33 cellular contexts compared by ENCODE assay signal in the genomic region with DNA sequence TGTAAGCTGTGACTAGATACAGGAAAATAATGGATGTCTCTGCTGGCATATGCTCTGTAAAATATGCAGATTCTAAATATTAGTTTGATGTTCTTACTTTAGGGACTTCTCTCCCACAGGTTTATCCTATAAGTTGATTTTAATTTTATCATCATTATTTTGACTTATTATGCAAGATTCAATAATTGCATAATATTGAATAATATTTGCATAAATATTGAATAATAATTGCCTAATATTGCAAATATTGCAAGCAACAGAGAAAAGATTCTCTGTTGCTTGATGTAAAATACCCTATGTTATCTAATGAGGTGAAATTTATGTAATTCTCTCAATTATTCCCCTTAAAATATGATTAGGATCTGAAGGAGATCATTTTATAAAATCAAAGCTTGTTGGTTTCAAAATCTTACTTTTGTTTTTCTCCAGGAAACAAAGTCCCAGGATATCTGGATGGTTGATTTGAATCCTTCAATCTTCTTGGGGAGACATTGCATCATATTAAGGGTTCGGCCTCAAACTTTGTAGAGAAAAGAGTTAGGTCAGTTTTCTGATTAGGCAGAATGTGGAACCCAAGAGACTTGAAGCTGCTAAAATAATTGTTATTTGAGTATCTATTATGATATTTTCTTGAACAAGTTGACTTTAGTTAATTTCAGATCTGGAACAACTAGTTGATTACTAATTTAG.
"Had no signal": no experiment of that assay in that cellular context is flagged by ENCODE, and none has a peak within 500 bp of the region (broad histone marks: within the 10 kb centered on the region; RNA-seq: fewer than 3 reads in every experiment).

No MANE protein-coding gene starts in this region.

- H3K4me3 Mint-ChIP-seq: activated CD4-positive, alpha-beta memory T cell treated with anti-CD3 and anti-CD28 coated beads, Interleukin-2, amount 10 ng/mL, durations not matched to agents 7 days and 5 days; activated CD4-positive, alpha-beta T cell treated with anti-CD3 and anti-CD28 coated beads for 36 hours; activated CD4-positive, alpha-beta T cell treated with anti-CD3 and anti-CD28 coated beads, Interleukin-2, amount 10 ng/mL, durations not matched to agents 7 days and 5 days; activated CD8-positive, alpha-beta memory T cell treated with anti-CD3 and anti-CD28 coated beads, Interleukin-2, amount 10 ng/mL, durations not matched to agents 7 days and 5 days; activated CD8-positive, alpha-beta T cell treated with anti-CD3 and anti-CD28 coated beads, Interleukin-2, amount 10 ng/mL, durations not matched to agents 7 days and 5 days; activated naive CD4-positive, alpha-beta T cell treated with anti-CD3 and anti-CD28 coated beads, Interleukin-2, amount 10 ng/mL, durations not matched to agents 7 days and 5 days; activated naive CD4-positive, alpha-beta T cell treated with anti-CD3 and anti-CD28 coated beads, Interleukin-2, amount 50 U/mL, for 24 hours; activated naive CD8-positive, alpha-beta T cell; activated naive CD8-positive, alpha-beta T cell treated with anti-CD3 and anti-CD28 coated beads, Interleukin-2, amount 10 ng/mL, durations not matched to agents 7 days and 5 days; activated naive CD8-positive, alpha-beta T cell treated with anti-CD3 and anti-CD28 coated beads, Interleukin-2, amount 50 U/mL, for 24 hours; activated T-cell treated with anti-CD3 and anti-CD28 coated beads, Interleukin-2, amount 50 U/mL, for 24 hours; T-cell; T-helper 17 cell had no signal

- H3K36me3 Mint-ChIP-seq: activated naive CD4-positive, alpha-beta T cell treated with anti-CD3 and anti-CD28 coated beads, Interleukin-2, amount 10 ng/mL, durations not matched to agents 7 days and 5 days; activated naive CD4-positive, alpha-beta T cell treated with anti-CD3 and anti-CD28 coated beads, Interleukin-2, amount 50 U/mL, for 24 hours; activated naive CD8-positive, alpha-beta T cell treated with anti-CD3 and anti-CD28 coated beads, Interleukin-2, amount 10 ng/mL, durations not matched to agents 7 days and 5 days had no signal

- H3K9me3 ChIP-seq: ascending aorta, breast epithelium had no signal

- H3K4me3 ChIP-seq: ascending aorta, breast epithelium had no signal

- ATAC-seq: activated CD4-positive, alpha-beta T cell treated with anti-CD3 and anti-CD28 coated beads for 36 hours; activated CD4-positive, CD25-positive, alpha-beta regulatory T cell treated with anti-CD3 and anti-CD28 coated beads, Interleukin-2, amount 50 U/mL, for 24 hours; activated CD8-positive, alpha-beta memory T cell treated with anti-CD3 and anti-CD28 coated beads, Interleukin-2, amount 10 ng/mL, durations not matched to agents 7 days and 5 days; activated CD8-positive, alpha-beta T cell treated with anti-CD3 and anti-CD28 coated beads, Interleukin-2, amount 10 ng/mL, durations not matched to agents 7 days and 5 days; activated naive CD8-positive, alpha-beta T cell treated with anti-CD3 and anti-CD28 coated beads, Interleukin-2, amount 50 U/mL, for 24 hours; T-cell; T-helper 17 cell had no signal

- H3K9me3 Mint-ChIP-seq: activated CD4-positive, alpha-beta T cell treated with anti-CD3 and anti-CD28 coated beads, Interleukin-2, amount 10 ng/mL, durations not matched to agents 7 days and 5 days; activated naive CD4-positive, alpha-beta T cell treated with anti-CD3 and anti-CD28 coated beads, Interleukin-2, amount 50 U/mL, for 24 hours; activated naive CD8-positive, alpha-beta T cell treated with anti-CD3 and anti-CD28 coated beads, Interleukin-2, amount 10 ng/mL, durations not matched to agents 7 days and 5 days; activated T-helper 2 cell treated with anti-CD3 and anti-CD28 coated beads, Interferon-gamma antibody, Interleukin-2, Interleukin-4, amounts not matched to agents 10 μg/mL and 5 μg/mL and 100 μg/mL, durations not matched to agents 14 hours and 24 hours and 36 hours; T-cell had no signal

- FAIRE-seq: TTC549 had no signal

- H3K27me3 ChIP-seq: ascending aorta, brain microvascular endothelial cell, breast epithelium had no signal

- H3K36me3 ChIP-seq: ascending aorta, brain microvascular endothelial cell, breast epithelium had no signal

- H3K4me1 Mint-ChIP-seq: activated CD4-positive, alpha-beta memory T cell treated with anti-CD3 and anti-CD28 coated beads, Interleukin-2, amount 10 ng/mL, durations not matched to agents 7 days and 5 days; activated CD4-positive, alpha-beta T cell treated with anti-CD3 and anti-CD28 coated beads, Interleukin-2, amount 10 ng/mL, durations not matched to agents 7 days and 5 days; activated naive CD4-positive, alpha-beta T cell treated with anti-CD3 and anti-CD28 coated beads, Interleukin-2, amount 10 ng/mL, durations not matched to agents 7 days and 5 days; activated naive CD4-positive, alpha-beta T cell treated with anti-CD3 and anti-CD28 coated beads, Interleukin-2, amount 50 U/mL, for 24 hours; activated naive CD8-positive, alpha-beta T cell treated with anti-CD3 and anti-CD28 coated beads, Interleukin-2, amount 10 ng/mL, durations not matched to agents 7 days and 5 days; T-cell had no signal

- H3K27ac ChIP-seq: ascending aorta, brain microvascular endothelial cell, breast epithelium, VCaP had no signal

- H3K27me3 Mint-ChIP-seq: activated CD4-positive, alpha-beta memory T cell treated with anti-CD3 and anti-CD28 coated beads, Interleukin-2, amount 10 ng/mL, durations not matched to agents 7 days and 5 days; activated CD4-positive, alpha-beta T cell treated with anti-CD3 and anti-CD28 coated beads for 36 hours; activated CD8-positive, alpha-beta memory T cell treated with anti-CD3 and anti-CD28 coated beads, Interleukin-2, amount 10 ng/mL, durations not matched to agents 7 days and 5 days; activated naive CD4-positive, alpha-beta T cell treated with anti-CD3 and anti-CD28 coated beads, Interleukin-2, amount 10 ng/mL, durations not matched to agents 7 days and 5 days; activated naive CD8-positive, alpha-beta T cell treated with anti-CD3 and anti-CD28 coated beads, Interleukin-2, amount 10 ng/mL, durations not matched to agents 7 days and 5 days; activated naive CD8-positive, alpha-beta T cell treated with anti-CD3 and anti-CD28 coated beads, Interleukin-2, amount 50 U/mL, for 24 hours; activated T-cell treated with anti-CD3 and anti-CD28 coated beads, Interleukin-2, amount 50 U/mL, for 24 hours; T-cell; T-helper 17 cell had no signal

- H3K4me1 ChIP-seq: ascending aorta, breast epithelium had no signal

- H3K27ac Mint-ChIP-seq: activated CD4-positive, alpha-beta memory T cell treated with anti-CD3 and anti-CD28 coated beads, Interleukin-2, amount 10 ng/mL, durations not matched to agents 7 days and 5 days; activated CD4-positive, alpha-beta T cell treated with anti-CD3 and anti-CD28 coated beads for 36 hours; activated CD4-positive, alpha-beta T cell treated with anti-CD3 and anti-CD28 coated beads, Interleukin-2, amount 10 ng/mL, durations not matched to agents 7 days and 5 days; activated CD8-positive, alpha-beta memory T cell treated with anti-CD3 and anti-CD28 coated beads, Interleukin-2, amount 10 ng/mL, durations not matched to agents 7 days and 5 days; activated CD8-positive, alpha-beta T cell treated with anti-CD3 and anti-CD28 coated beads, Interleukin-2, amount 10 ng/mL, durations not matched to agents 7 days and 5 days; activated naive CD4-positive, alpha-beta T cell treated with anti-CD3 and anti-CD28 coated beads, Interleukin-2, amount 10 ng/mL, durations not matched to agents 7 days and 5 days; activated naive CD4-positive, alpha-beta T cell treated with anti-CD3 and anti-CD28 coated beads, Interleukin-2, amount 50 U/mL, for 24 hours; activated naive CD8-positive, alpha-beta T cell; activated naive CD8-positive, alpha-beta T cell treated with anti-CD3 and anti-CD28 coated beads, Interleukin-2, amount 10 ng/mL, durations not matched to agents 7 days and 5 days; activated naive CD8-positive, alpha-beta T cell treated with anti-CD3 and anti-CD28 coated beads, Interleukin-2, amount 50 U/mL, for 24 hours; activated T-cell treated with anti-CD3 and anti-CD28 coated beads, Interleukin-2, amount 50 U/mL, for 24 hours; activated T-helper 2 cell treated with anti-CD3 and anti-CD28 coated beads, Interferon-gamma antibody, Interleukin-2, Interleukin-4, amounts not matched to agents 10 μg/mL and 5 μg/mL and 100 μg/mL, durations not matched to agents 14 hours and 24 hours and 36 hours; T-cell; T-helper 17 cell had no signal

- DNase-seq: activated CD4-positive, alpha-beta memory T cell treated with anti-CD3 and anti-CD28 coated beads, Interleukin-2, amount 10 ng/mL, durations not matched to agents 7 days and 5 days; activated CD4-positive, alpha-beta T cell treated with anti-CD3 and anti-CD28 coated beads for 1 hour; activated CD4-positive, alpha-beta T cell treated with anti-CD3 and anti-CD28 coated beads for 36 hours; activated CD4-positive, alpha-beta T cell treated with anti-CD3 and anti-CD28 coated beads for 48 hours; activated CD4-positive, alpha-beta T cell treated with anti-CD3 and anti-CD28 coated beads, Interleukin-2, amount 10 ng/mL, durations not matched to agents 7 days and 5 days; activated CD4-positive, alpha-beta T cell treated with anti-CD3 and anti-CD28 coated beads, Interleukin-2, amount 50 U/mL, for 48 hours; activated CD4-positive, CD25-positive, alpha-beta regulatory T cell; activated CD8-positive, alpha-beta memory T cell treated with anti-CD3 and anti-CD28 coated beads for 24 hours; activated CD8-positive, alpha-beta memory T cell treated with anti-CD3 and anti-CD28 coated beads, Interleukin-2, amount 10 ng/mL, durations not matched to agents 7 days and 5 days; activated CD8-positive, alpha-beta memory T cell treated with anti-CD3 and anti-CD28 coated beads, Interleukin-2, amount 50 U/mL, for 48 hours; activated CD8-positive, alpha-beta T cell treated with anti-CD3 and anti-CD28 coated beads, Interleukin-2, amount 10 ng/mL, durations not matched to agents 7 days and 5 days; activated effector memory CD4-positive, alpha-beta T cell treated with Interleukin-2 at 50 U/mL for 16 hours; activated gamma-delta T cell; activated naive CD4-positive, alpha-beta T cell treated with anti-CD3 and anti-CD28 coated beads, Interleukin-2, amount 10 ng/mL, durations not matched to agents 7 days and 5 days; activated naive CD4-positive, alpha-beta T cell treated with Interleukin-2 at 50 U/mL for 16 hours; activated naive CD8-positive, alpha-beta T cell treated with anti-CD3 and anti-CD28 coated beads, Interleukin-2, amount 10 ng/mL, durations not matched to agents 7 days and 5 days; activated naive CD8-positive, alpha-beta T cell treated with anti-CD3 and anti-CD28 coated beads, Interleukin-2, amount 50 U/mL, for 24 hours; activated T-cell treated with anti-CD3 and anti-CD28 coated beads, Interleukin-2, amount 50 U/mL, for 24 hours; activated T-cell treated with anti-CD3 and anti-CD28 coated beads, Interleukin-2, amount 50 U/mL, for 48 hours; amygdala; anterior cingulate cortex; brain microvascular endothelial cell; central memory CD4-positive, alpha-beta T cell; T-cell; T-helper 17 cell had no signal
